In the genomic region with DNA sequence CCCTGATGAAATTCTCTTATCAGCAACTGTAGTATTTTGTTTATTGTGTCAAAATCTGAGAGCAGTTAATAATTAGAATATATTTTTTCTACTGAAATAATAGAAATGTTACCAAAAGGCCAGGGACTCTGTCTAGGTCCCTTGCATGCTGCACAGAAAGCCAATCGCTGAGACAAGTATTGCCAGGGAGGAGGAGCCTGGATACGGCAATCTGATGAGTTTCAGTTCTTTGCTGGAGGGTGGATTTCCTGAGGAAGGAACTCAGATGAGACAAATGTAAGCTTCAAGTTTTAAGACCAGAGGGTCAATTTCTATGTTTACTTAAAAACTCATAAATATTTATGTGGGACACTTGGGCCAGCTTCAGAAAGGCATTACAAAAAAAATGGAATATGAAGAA, we compare ENCODE assay signal across 24 cellular contexts.
A peak's percentile ranks its signal among the peaks of the same experiment; 100 is the strongest.
DNase-seq lines count a peak whose midpoint lies in the region; ATAC-seq, FAIRE-seq and TF ChIP-seq lines count a peak whose summit lies in the region.
"Had no signal": no experiment of that assay in that cellular context is flagged by ENCODE, and none has a peak within 500 bp of the region (broad histone marks: within the 10 kb centered on the region; RNA-seq: fewer than 3 reads in every experiment).

No MANE protein-coding gene starts in this region.

- no peak overlapping the region for H3K9ac ChIP-seq in HepG2 (ENCODE audit: insufficient read depth, low read depth, low read length)

- H3K27me3 ChIP-seq in right lobe of liver (no peaks in the 10 kb centered on the region), HepG2 (ENCODE audit: control insufficient read depth in 1 of 2, insufficient read depth in 2 of 2, low read length in 2 of 2) (no peaks in the 10 kb centered on the region; a peak in 1 of 5 replicates)
- H3K27me3 ChIP-seq: BE2C had no signal

- intact Hi-C loops in right lobe of liver (cut with DNase I) = no loop called here
- intact Hi-C loops in HepG2 (cut with micrococcal nuclease; ENCODE audit: unreplicated experiment) = no loop called here

- POLR2A ChIA-PET in HepG2 (lab: Yijun Ruan, JAX) = no interaction called here

- no peak for FAIRE-seq in HepG2 (lab: Jason Lieb, UNC)
- FAIRE-seq: A204.1, D721Med, G401.6, GM12892, GM19239 had no signal

- TF ChIP-seq POLR2A in right lobe of liver (IDR thresholded peaks at IDR 0.05) (no peak), HepG2 (IDR thresholded peaks at IDR 0.05; ENCODE audit: insufficient read depth in 1 of 2, low read depth in 2 of 2, low read length in 2 of 2) (no peak)

- H4K20me1 ChIP-seq in HepG2 (ENCODE audit: insufficient read depth, low read length) = no peaks in the 10 kb centered on the region

- H3K27ac ChIP-seq in right lobe of liver = no peak overlapping the region
- no peak overlapping the region for H3K27ac ChIP-seq in HepG2 (ENCODE audit: extremely low read length, insufficient read depth, low read length)
- H3K27ac ChIP-seq: 22Rv1, C4-2B had no signal

- no peak overlapping the region for H2AFZ ChIP-seq in HepG2 (ENCODE audit: low read length)
- H2AFZ ChIP-seq: GM23338 had no signal

- no peak for TF ChIP-seq RAD21 in HepG2 (CRISPR knock-in tag; IDR thresholded peaks at IDR 0.05)

- no peak for TF ChIP-seq CTCF in right lobe of liver (IDR thresholded peaks at IDR 0.05)
- TF ChIP-seq CTCF in HepG2 (CRISPR knock-in tag; IDR thresholded peaks at IDR 0.05) = no peak

- no peaks in the 10 kb centered on the region for H3K79me2 ChIP-seq in HepG2 (ENCODE audit: insufficient read depth, low read length)

- H3K36me3 ChIP-seq in right lobe of liver (no peaks in the 10 kb centered on the region), HepG2 (replicated peaks in 1 of 2; ENCODE audit: control insufficient read depth in 1 of 2, insufficient read depth in 2 of 2, low read length in 2 of 2) (no peaks in the 10 kb centered on the region)
- H3K36me3 ChIP-seq: BE2C, HAP-1 had no signal

- H3K4me1 ChIP-seq in right lobe of liver = no peaks in the 10 kb centered on the region
- no peaks in the 10 kb centered on the region for H3K4me1 ChIP-seq in HepG2 (ENCODE audit: insufficient read depth, low read length)
- H3K4me1 ChIP-seq: HAP-1 had no signal

- H3K4me3 ChIP-seq in right lobe of liver (no peak overlapping the region), HepG2 (replicated peaks in 1 of 3; ENCODE audit: insufficient read depth in 1 of 3, low read depth in 2 of 3, low read length in 3 of 3) (no peak overlapping the region)
- H3K4me3 ChIP-seq: GM23338, HAP-1 had no signal

- WGBS in right lobe of liver (ENCODE audit: insufficient coverage, low coverage, low lambda C conversion rate, missing lambda C conversion rate) = 30% methylated on average over 2 of the region's 2 CpGs
- 0% methylated on average over 2 of the region's 2 CpGs for WGBS in HepG2 (ENCODE audit: low lambda C conversion rate)

- peak in 3 of 4 donors; percentile 40 to 56 (median 41) for ATAC-seq in right lobe of liver
- no peak for ATAC-seq in HepG2
- no peak for ATAC-seq in GM18909 (IDR thresholded peaks at IDR 0.05; ENCODE audit: poor library complexity, unreplicated experiment)
- ATAC-seq: GM23338 had no signal

- in situ Hi-C loops in HepG2 (cut with HindIII; ENCODE audit: extremely low pct_ligation_motif_present, low pct_unique_long_range_greater_than_20kb) = no loop called here

- H3K4me2 ChIP-seq in HepG2 (ENCODE audit: low read depth, low read length) = no peak overlapping the region
- H3K4me2 ChIP-seq: GM23338 had no signal

- no TSS peak for BruUV-seq in HepG2 (replicated peaks; lab: Mats Ljungman, UMichigan)

- DNase-seq in right lobe of liver (no peak), HepG2 (ENCODE audit: low spot score) (no peak), DMS79 treated with DMSO at 0.1 percent for 48 hours (lab: John Stamatoyannopoulos, UW) (peak; percentile 46), fibroblast of peridontal ligament (ENCODE audit: extremely low read depth) (peak; percentile 6), NCI-H1417 treated with DMSO at 0.1 percent for 48 hours (lab: John Stamatoyannopoulos, UW) (no peak), foreskin melanocyte (no peak)
- no peak for DNase-seq in stimulated activated CD4-positive, alpha-beta T cell treated with anti-CD3 and anti-CD28 coated beads, Interleukin-4, amount 100 ng/mL, for 24 hours
- DNase-seq: AML-193; CD4-positive, alpha-beta T cell; CD8-positive, alpha-beta memory T cell; DMS 273 treated with DMSO at 0.1 percent for 48 hours; DND-41; HFFc6 had no signal

- CTCF ChIA-PET in HepG2 (lab: Yijun Ruan, JAX; ENCODE audit: low intra/inter-chr PET ratio, low total read pairs) = no interaction called here

- H3K9me3 ChIP-seq in right lobe of liver (no peaks in the 10 kb centered on the region), HepG2 (ENCODE audit: low read length) (0 out of 2 replicates have a peak, but pooled peaks cover 6% of the 10 kb centered on the region)
- H3K9me3 ChIP-seq: BE2C, HAP-1 had no signal

- TF ChIP-seq EP300 in HepG2 (IDR thresholded peaks at IDR 0.05; ENCODE audit: low read depth in 2 of 2, low read length in 2 of 2) (no peak), HepG2 (CRISPR knock-in tag; IDR thresholded peaks at IDR 0.05; ENCODE audit: borderline replicate concordance) (no peak)

TF ChIP-seq in HepG2, 621 proteins besides CTCF, POLR2A, EP300 and RAD21:
- no peak for TF ChIP-seq NFIB (CRISPR knock-in tag; IDR thresholded peaks at IDR 0.05; ENCODE audit: borderline replicate concordance)
- no peak for TF ChIP-seq PHF20 (CRISPR knock-in tag; IDR thresholded peaks at IDR 0.05)
- no peak for TF ChIP-seq ZMYM2 (CRISPR knock-in tag; IDR thresholded peaks at IDR 0.05)
- no peak for TF ChIP-seq SOX5 (CRISPR knock-in tag; IDR thresholded peaks at IDR 0.05; ENCODE audit: borderline replicate concordance)

Comparison
In these comparisons a context has a peak if more than half of its experiments do, and no peak if none do; other contexts are left out.
1. ATAC-seq: peak in right lobe of liver (3 of 4); none in HepG2 (single experiment) and GM18909 (single experiment).
2. DNase-seq: peak in DMS79 treated with DMSO at 0.1 percent for 48 hours (single experiment) and fibroblast of peridontal ligament (single experiment); none in right lobe of liver (0 of 3), HepG2 (single experiment), stimulated activated CD4-positive, alpha-beta T cell treated with anti-CD3 and anti-CD28 coated beads, Interleukin-4, amount 100 ng/mL, for 24 hours (single experiment), NCI-H1417 treated with DMSO at 0.1 percent for 48 hours (single experiment) and foreskin melanocyte (single experiment).